ENCODE assay signal across 14 cellular contexts in genomic region chr16:1691276-1691675, GRCh38. TPM values are rescaled to one million over a fixed set of nuclear protein-coding genes. Genes with fewer than 3 reads are reported as not detected.
DNase-seq lines count a peak whose midpoint lies in the region; ATAC-seq and TF ChIP-seq lines count a peak whose summit lies in the region.
"Had no signal": no experiment of that assay in that cellular context is flagged by ENCODE, and none has a peak within 500 bp of the region (broad histone marks: within the 10 kb centered on the region; RNA-seq: fewer than 3 reads in every experiment).

No MANE protein-coding gene starts in this region.

- H3K36me3 Mint-ChIP-seq in naive thymus-derived CD8-positive, alpha-beta T cell, result peaks cover 0 to 78% (median 9%) of the 10 kb centered on the region in 3 donors

- DNase-seq in heart right ventricle (no peak), cardiac septum (ENCODE audit: low spot score) (no peak), adipocyte (ENCODE audit: low read depth) (peak; percentile 39), fibroblast of the aortic adventitia (ENCODE audit: low read depth) (peak; percentile 45), GM03348 (ENCODE audit: low spot score) (no peak), GM19238 (ENCODE audit: insufficient read length, low spot score) (no peak)
- DNase-seq in naive thymus-derived CD8-positive, alpha-beta T cell, result no peak
- DNase-seq: activated naive CD8-positive, alpha-beta T cell treated with anti-CD3 and anti-CD28 coated beads, Interleukin-2, amount 50 U/mL, for 24 hours; left colon; NCI-H1436 had no signal

- H3K36me3 ChIP-seq in heart right ventricle (peaks cover 0 to 97% (median 12%) of the 10 kb centered on the region in 9 donors), adipocyte (ENCODE audit: control insufficient read depth, insufficient read depth, low read length, severe bottlenecking) (peaks cover 47% of the 10 kb centered on the region)

- ATAC-seq in heart right ventricle (peak in 5 of 8 donors; percentile 36 to 78 (median 55)), HG02885 (IDR thresholded peaks at IDR 0.05; ENCODE audit: poor library complexity, unreplicated experiment) (no peak)
- no peak for ATAC-seq in naive thymus-derived CD8-positive, alpha-beta T cell
- ATAC-seq: activated naive CD8-positive, alpha-beta T cell treated with anti-CD3 and anti-CD28 coated beads, Interleukin-2, amount 50 U/mL, for 24 hours; left colon had no signal

- POLR2A ChIA-PET in naive thymus-derived CD8-positive, alpha-beta T cell (lab: Charles Lee), result no interaction called here

- no peaks in the 10 kb centered on the region for H3K9me3 Mint-ChIP-seq in naive thymus-derived CD8-positive, alpha-beta T cell
- H3K9me3 Mint-ChIP-seq: activated naive CD8-positive, alpha-beta T cell treated with anti-CD3 and anti-CD28 coated beads, Interleukin-2, amount 50 U/mL, for 24 hours had no signal

- peaks cover 0 to 5% (median 4%) of the 10 kb centered on the region in 4 donors for H3K4me1 Mint-ChIP-seq in naive thymus-derived CD8-positive, alpha-beta T cell

- no peak overlapping the region for H3K9ac ChIP-seq in adipocyte (ENCODE audit: low read length)
- H3K9ac ChIP-seq: BLaER1 had no signal

- no peak overlapping the region for H3K27ac Mint-ChIP-seq in naive thymus-derived CD8-positive, alpha-beta T cell
- H3K27ac Mint-ChIP-seq: activated naive CD8-positive, alpha-beta T cell treated with anti-CD3 and anti-CD28 coated beads, Interleukin-2, amount 50 U/mL, for 24 hours had no signal

- no peaks in the 10 kb centered on the region for H3K27me3 ChIP-seq in heart right ventricle
- H3K27me3 ChIP-seq in adipocyte (replicated peaks; ENCODE audit: control insufficient read depth, insufficient read depth, low read length), result no peaks in the 10 kb centered on the region
- H3K27me3 ChIP-seq: BLaER1, esophagus muscularis mucosa, neutrophil had no signal

- H3K27me3 Mint-ChIP-seq in naive thymus-derived CD8-positive, alpha-beta T cell, result no peaks in the 10 kb centered on the region
- H3K27me3 Mint-ChIP-seq: activated naive CD8-positive, alpha-beta T cell treated with anti-CD3 and anti-CD28 coated beads, Interleukin-2, amount 50 U/mL, for 24 hours had no signal

- peak overlapping the region in 5 of 10 donors; percentile 14 to 74 (median 38) for H3K27ac ChIP-seq in heart right ventricle
- H3K27ac ChIP-seq: BLaER1, esophagus muscularis mucosa, neutrophil had no signal

- H3K9me3 ChIP-seq in heart right ventricle (no peaks in the 10 kb centered on the region), adipocyte (ENCODE audit: control insufficient read depth, low read length) (no peaks in the 10 kb centered on the region)
- H3K9me3 ChIP-seq: BLaER1, esophagus muscularis mucosa, neutrophil had no signal

- H3K4me3 ChIP-seq in heart right ventricle (no peak overlapping the region), adipocyte (ENCODE audit: low read length) (no peak overlapping the region), fibroblast of the aortic adventitia (ENCODE audit: low read depth, low read length) (no peak overlapping the region)
- H3K4me3 ChIP-seq: BLaER1, esophagus muscularis mucosa had no signal

- TF ChIP-seq CTCF in heart right ventricle (IDR thresholded peaks at IDR 0.05) (peak in 4 of 9 donors; percentile 13 to 30 (median 26)), fibroblast of the aortic adventitia (IDR thresholded peaks at IDR 0.05; ENCODE audit: insufficient read depth, low read length) (peak; percentile 36)

- no peak overlapping the region for H3K4me3 Mint-ChIP-seq in naive thymus-derived CD8-positive, alpha-beta T cell
- H3K4me3 Mint-ChIP-seq: activated naive CD8-positive, alpha-beta T cell treated with anti-CD3 and anti-CD28 coated beads, Interleukin-2, amount 50 U/mL, for 24 hours had no signal

- H3K4me1 ChIP-seq in heart right ventricle (peaks cover 0 to 35% (median 5%) of the 10 kb centered on the region in 9 donors), adipocyte (ENCODE audit: control insufficient read depth, insufficient read depth, low read length) (peaks cover 13% of the 10 kb centered on the region)
- H3K4me1 ChIP-seq: BLaER1 had no signal

- intact Hi-C loops in heart right ventricle (cut with DNase I), result no loop called here
- intact Hi-C loops in cardiac septum (cut with DNase I), result no loop called here

RNA-seq across cellular contexts. Expression of gene JPT2, which starts 13.2 kb away (rescaled TPM):
- 10 to 100 TPM; 20.2 to 57.5 (median 32.2) TPM for total RNA-seq in heart right ventricle
- 10 to 100 TPM; 10.0 to 38.1 TPM for polyA plus RNA-seq in heart right ventricle
- 26.2 TPM for total RNA-seq in cardiac septum
- 8.9 and 45.9 TPM in 2 replicates for total RNA-seq in fibroblast of the aortic adventitia (ENCODE audit: low replicate concordance)
- 10 to 100 TPM; 28.0 to 36.2 TPM for total RNA-seq in naive thymus-derived CD8-positive, alpha-beta T cell
- 10 to 100 TPM in 1 of 3 donors, 1 to 10 TPM in 2; 9.1 to 10.3 (median 9.8) TPM for polyA plus RNA-seq in naive thymus-derived CD8-positive, alpha-beta T cell

RNA-seq across cellular contexts. Expression of gene MAPK8IP3, which starts 14.7 kb away (rescaled TPM):
- total RNA-seq in heart right ventricle (10 to 100 TPM; 61.3 to 96.0 (median 71.7) TPM), cardiac septum (71.4 TPM), fibroblast of the aortic adventitia (ENCODE audit: low replicate concordance) (27.3 and 45.8 TPM in 2 replicates)
- 100 to 1,000 TPM in 1 of 2 donors, 10 to 100 TPM in 1; 31.2 to 126 TPM for polyA plus RNA-seq in heart right ventricle
- 100 to 1,000 TPM; 315 to 342 TPM for total RNA-seq in naive thymus-derived CD8-positive, alpha-beta T cell
- 1 to 10 TPM in 2 of 3 donors, under 1 TPM in 1; 0.87 to 2.8 (median 2.5) TPM for polyA plus RNA-seq in naive thymus-derived CD8-positive, alpha-beta T cell

Comparison
In these comparisons a context has a peak if more than half of its experiments do, and no peak if none do; other contexts are left out.
1. ATAC-seq: peak in heart right ventricle (5 of 8); none in HG02885 (single experiment) and naive thymus-derived CD8-positive, alpha-beta T cell (0 of 2).
2. DNase-seq: peak in adipocyte (single experiment) and fibroblast of the aortic adventitia (single experiment); none in heart right ventricle (0 of 2), cardiac septum (single experiment), GM03348 (single experiment), GM19238 (single experiment) and naive thymus-derived CD8-positive, alpha-beta T cell (0 of 10).